In genomic region chr17:640436-640835, GRCh38 we compare ENCODE assay signal across 27 cellular contexts.
"Had no signal": no experiment of that assay in that cellular context is flagged by ENCODE, and none has a peak within 500 bp of the region (broad histone marks: within the 10 kb centered on the region; RNA-seq: fewer than 3 reads in every experiment).

No MANE protein-coding gene starts in this region.

- H3K4me1 ChIP-seq: ascending aorta, SJSA1 had no signal

- DNase-seq: activated CD4-positive, alpha-beta T cell treated with anti-CD3 and anti-CD28 coated beads, Interleukin-2, amount 10 ng/mL, durations not matched to agents 24 days and 14 days; activated CD4-positive, alpha-beta T cell treated with anti-CD3 and anti-CD28 coated beads, Interleukin-2, amount 50 U/mL, for 4 hours; activated CD8-positive, alpha-beta T cell treated with anti-CD3 and anti-CD28 coated beads for 36 hours; activated gamma-delta T cell; activated naive CD4-positive, alpha-beta T cell treated with Interleukin-2 at 50 U/mL for 16 hours; activated naive CD8-positive, alpha-beta T cell treated with anti-CD3 and anti-CD28 coated beads, Interleukin-2, amount 10 ng/mL, durations not matched to agents 7 days and 5 days; activated T-cell treated with anti-CD3 and anti-CD28 coated beads, Interleukin-2, amount 50 U/mL, for 1 hour; activated T-cell treated with anti-CD3 and anti-CD28 coated beads, Interleukin-2, amount 50 U/mL, for 72 hours; amygdala; NCI-H1105; NCI-H1417 treated with DMSO at 0.1 percent for 48 hours; NCI-H1694; NCI-H1930; NCI-H2081 treated with DMSO at 0.1 percent for 48 hours; NCI-H345; NCI-H524 treated with DMSO at 0.1 percent for 48 hours; SHP77 treated with DMSO at 0.1 percent for 48 hours; SK-N-SH had no signal

- H3K4me3 Mint-ChIP-seq: activated CD4-positive, alpha-beta T cell treated with anti-CD3 and anti-CD28 coated beads, Interleukin-2, amount 10 ng/mL, durations not matched to agents 24 days and 14 days; activated CD8-positive, alpha-beta T cell treated with anti-CD3 and anti-CD28 coated beads for 36 hours; activated naive CD4-positive, alpha-beta T cell treated with anti-CD3 and anti-CD28 coated beads, Interleukin-2, amount 50 U/mL, for 24 hours; activated naive CD8-positive, alpha-beta T cell treated with anti-CD3 and anti-CD28 coated beads, Interleukin-2, amount 10 ng/mL, durations not matched to agents 7 days and 5 days; activated T-cell treated with anti-CD3 and anti-CD28 coated beads, Interleukin-2, amount 50 U/mL, for 72 hours; activated T-helper 17 cell treated with anti-CD3 and anti-CD28 coated beads, Interleukin-2, amount 50 U/mL, for 72 hours; T-helper 1 cell treated with Interleukin-12 subunit alpha and Interleukin-12 subunit beta and Interleukin-4 antibody, amounts not matched to agents 30 μg/mL and 1 μg/mL, for 36 hours; T-helper 2 cell treated with Interferon-gamma antibody and Interleukin-4, amounts not matched to agents 5 μg/mL and 100 μg/mL, for 36 hours had no signal

- H3K27ac ChIP-seq: ascending aorta, cardiac muscle cell, SJSA1 had no signal

- H3K9me3 Mint-ChIP-seq: activated naive CD4-positive, alpha-beta T cell treated with anti-CD3 and anti-CD28 coated beads, Interleukin-2, amount 50 U/mL, for 24 hours had no signal

- H3K27ac Mint-ChIP-seq: activated CD4-positive, alpha-beta T cell treated with anti-CD3 and anti-CD28 coated beads, Interleukin-2, amount 10 ng/mL, durations not matched to agents 24 days and 14 days; activated CD8-positive, alpha-beta T cell treated with anti-CD3 and anti-CD28 coated beads for 36 hours; activated naive CD4-positive, alpha-beta T cell treated with anti-CD3 and anti-CD28 coated beads, Interleukin-2, amount 50 U/mL, for 24 hours; activated naive CD8-positive, alpha-beta T cell treated with anti-CD3 and anti-CD28 coated beads, Interleukin-2, amount 10 ng/mL, durations not matched to agents 7 days and 5 days; activated T-cell treated with anti-CD3 and anti-CD28 coated beads, Interleukin-2, amount 50 U/mL, for 72 hours; activated T-helper 17 cell treated with anti-CD3 and anti-CD28 coated beads, Interleukin-2, amount 50 U/mL, for 72 hours; T-helper 1 cell treated with Interleukin-12 subunit alpha and Interleukin-12 subunit beta and Interleukin-4 antibody, amounts not matched to agents 30 μg/mL and 1 μg/mL, for 36 hours; T-helper 2 cell treated with Interferon-gamma antibody and Interleukin-4, amounts not matched to agents 5 μg/mL and 100 μg/mL, for 36 hours had no signal

- H3K27me3 Mint-ChIP-seq: activated CD4-positive, alpha-beta T cell treated with anti-CD3 and anti-CD28 coated beads, Interleukin-2, amount 10 ng/mL, durations not matched to agents 24 days and 14 days; activated CD8-positive, alpha-beta T cell treated with anti-CD3 and anti-CD28 coated beads for 36 hours; activated naive CD4-positive, alpha-beta T cell treated with anti-CD3 and anti-CD28 coated beads, Interleukin-2, amount 50 U/mL, for 24 hours; activated naive CD8-positive, alpha-beta T cell treated with anti-CD3 and anti-CD28 coated beads, Interleukin-2, amount 10 ng/mL, durations not matched to agents 7 days and 5 days; activated T-helper 17 cell treated with anti-CD3 and anti-CD28 coated beads, Interleukin-2, amount 50 U/mL, for 72 hours had no signal

- ATAC-seq: activated CD8-positive, alpha-beta T cell treated with anti-CD3 and anti-CD28 coated beads for 36 hours; activated T-cell treated with anti-CD3 and anti-CD28 coated beads, Interleukin-2, amount 50 U/mL, for 72 hours; activated T-helper 17 cell treated with anti-CD3 and anti-CD28 coated beads, Interleukin-2, amount 50 U/mL, for 72 hours; K562; Panc1 had no signal

- H3K27me3 ChIP-seq: ascending aorta, cardiac muscle cell, SJSA1 had no signal
